8 cellular contexts compared by ENCODE assay signal in the genomic region with DNA sequence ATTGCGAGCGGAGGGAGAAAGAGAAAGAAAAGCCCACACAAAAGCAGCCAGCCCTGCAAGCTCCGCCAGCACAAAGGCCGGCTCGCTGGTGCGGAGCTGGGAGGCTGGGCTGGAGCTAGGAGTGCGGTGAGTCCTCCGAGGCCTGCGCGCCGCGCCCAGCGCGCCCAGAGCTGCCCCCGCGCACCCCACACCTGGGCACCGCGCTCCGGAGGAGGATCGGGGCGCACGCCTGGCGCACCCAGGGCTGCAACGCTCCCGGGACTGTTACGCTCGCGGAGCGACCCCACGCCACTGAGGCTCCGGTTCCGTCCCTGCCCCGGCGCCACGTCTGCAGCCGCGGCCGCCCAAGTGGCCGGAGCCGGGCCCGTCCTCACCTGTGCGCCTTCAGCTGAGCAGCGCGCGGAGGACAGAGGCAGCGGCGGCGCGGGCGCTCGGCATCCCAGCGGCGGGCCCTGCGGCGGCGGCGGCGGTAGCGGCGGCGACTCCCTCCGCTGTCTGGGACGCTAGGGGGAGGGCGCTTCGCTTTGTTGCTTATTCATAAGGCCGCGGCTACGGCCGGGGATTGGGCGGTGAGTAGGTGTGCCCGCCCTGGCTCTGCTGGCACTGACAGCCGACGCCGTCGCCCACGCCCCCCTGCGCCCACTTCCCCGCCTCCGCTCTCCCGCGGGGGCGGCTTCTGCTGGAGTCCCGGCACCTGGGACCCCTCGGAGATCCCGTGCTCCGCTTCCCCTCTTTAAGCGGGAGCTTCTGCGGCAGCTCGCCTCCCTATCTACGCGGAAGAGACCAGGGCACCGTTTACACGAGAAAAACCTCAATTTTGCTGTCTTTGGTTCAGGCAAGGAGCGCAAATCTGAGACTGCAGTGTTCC. TPM values are rescaled to one million over a fixed set of nuclear protein-coding genes. Genes with fewer than 3 reads are reported as not detected.
DNase-seq lines count a peak whose midpoint lies in the region; ATAC-seq and TF ChIP-seq lines count a peak whose summit lies in the region.

A gene with protein sequence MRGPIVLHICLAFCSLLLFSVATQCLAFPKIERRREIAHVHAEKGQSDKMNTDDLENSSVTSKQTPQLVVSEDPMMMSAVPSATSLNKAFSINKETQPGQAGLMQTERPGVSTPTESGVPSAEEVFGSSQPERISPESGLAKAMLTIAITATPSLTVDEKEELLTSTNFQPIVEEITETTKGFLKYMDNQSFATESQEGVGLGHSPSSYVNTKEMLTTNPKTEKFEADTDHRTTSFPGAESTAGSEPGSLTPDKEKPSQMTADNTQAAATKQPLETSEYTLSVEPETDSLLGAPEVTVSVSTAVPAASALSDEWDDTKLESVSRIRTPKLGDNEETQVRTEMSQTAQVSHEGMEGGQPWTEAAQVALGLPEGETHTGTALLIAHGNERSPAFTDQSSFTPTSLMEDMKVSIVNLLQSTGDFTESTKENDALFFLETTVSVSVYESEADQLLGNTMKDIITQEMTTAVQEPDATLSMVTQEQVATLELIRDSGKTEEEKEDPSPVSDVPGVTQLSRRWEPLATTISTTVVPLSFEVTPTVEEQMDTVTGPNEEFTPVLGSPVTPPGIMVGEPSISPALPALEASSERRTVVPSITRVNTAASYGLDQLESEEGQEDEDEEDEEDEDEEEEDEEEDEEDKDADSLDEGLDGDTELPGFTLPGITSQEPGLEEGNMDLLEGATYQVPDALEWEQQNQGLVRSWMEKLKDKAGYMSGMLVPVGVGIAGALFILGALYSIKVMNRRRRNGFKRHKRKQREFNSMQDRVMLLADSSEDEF (minus strand): TSS at position 513 of the 868 bp plus-strand sequence. CDS start 12,855 bp downstream, outside the sequence.

- no peaks in the 10 kb centered on the region for H3K9me3 ChIP-seq in left lung

- peak; percentile 90 for ATAC-seq in HG03378 (IDR thresholded peaks at IDR 0.05; ENCODE audit: unreplicated experiment)
- ATAC-seq in left lung: peak; percentile 99

- peak within 1 kb of the TSS in 1 of 2 donors; percentile 65 for H3K27ac ChIP-seq in left lung

- peak within 1 kb of the TSS; percentile 68 for H3K4me3 ChIP-seq in left lung

- intact Hi-C loops in left lung (cut with DNase I): no loop called here

- peaks cover 7 to 60% of the 10 kb centered on the region in 2 donors for H3K27me3 ChIP-seq in left lung

- DNase-seq in AG09319 (ENCODE audit: extremely low read depth, low read depth) (peak; percentile 32), GM19238 (ENCODE audit: insufficient read length, low spot score) (peak; percentile 46), NCI-H460 (ENCODE audit: extremely low read depth, low read depth) (peak; percentile 81), dermis blood vessel endothelial cell (peak; percentile 79), left lung (peak; percentile 88 to 93)
- peak; percentile 21 to 39 for DNase-seq in activated CD4-positive, alpha-beta T cell treated with anti-CD3 and anti-CD28 coated beads, Interleukin-2, amount 50 U/mL, for 24 hours (ENCODE audit: low read depth in 1 of 2, low spot score in 1 of 2)
- DNase-seq in stimulated activated CD4-positive, alpha-beta T cell treated with anti-CD3 and anti-CD28 coated beads, Interleukin-2, amount 100 ng/mL, for 4 hours (ENCODE audit: low read depth): peak; percentile 56

- H3K4me1 ChIP-seq in left lung: peaks cover 0 to 18% of the 10 kb centered on the region in 2 donors

- H3K36me3 ChIP-seq in left lung: no peaks in the 10 kb centered on the region

- no peak for TF ChIP-seq CTCF in AG09319 (IDR thresholded peaks at IDR 0.05; ENCODE audit: low read depth, low read length)
- peak in 1 of 2 donors; percentile 10 for TF ChIP-seq CTCF in left lung (IDR thresholded peaks at IDR 0.05)

RNA-seq across cellular contexts. Expression of the gene that starts here (rescaled TPM):
- total RNA-seq in NCI-H460 (2014; rRNA removed; shearing (Covaris generic)): 0.23 and 1.2 TPM in 2 replicates
- polyA plus RNA-seq in NCI-H460 (2014; cell fraction: nucleus; rRNA removed): 0.02 and 0.35 TPM in 2 replicates
- total RNA-seq in dermis blood vessel endothelial cell: 1.5 and 2.0 TPM in 2 replicates
- 1 to 10 TPM; 2.0 to 9.7 TPM for total RNA-seq in left lung

Comparison
In these comparisons a context has a peak if more than half of its experiments do, and no peak if none do; other contexts are left out.
1. DNase-seq: peak in every context shown above with its lines; median percentile 90 in left lung; 81 in NCI-H460; 79 in dermis blood vessel endothelial cell; 56 in stimulated activated CD4-positive, alpha-beta T cell treated with anti-CD3 and anti-CD28 coated beads, Interleukin-2, amount 100 ng/mL, for 4 hours; 46 in GM19238; 32 in AG09319; 30 in activated CD4-positive, alpha-beta T cell treated with anti-CD3 and anti-CD28 coated beads, Interleukin-2, amount 50 U/mL, for 24 hours.